In the genomic region with DNA sequence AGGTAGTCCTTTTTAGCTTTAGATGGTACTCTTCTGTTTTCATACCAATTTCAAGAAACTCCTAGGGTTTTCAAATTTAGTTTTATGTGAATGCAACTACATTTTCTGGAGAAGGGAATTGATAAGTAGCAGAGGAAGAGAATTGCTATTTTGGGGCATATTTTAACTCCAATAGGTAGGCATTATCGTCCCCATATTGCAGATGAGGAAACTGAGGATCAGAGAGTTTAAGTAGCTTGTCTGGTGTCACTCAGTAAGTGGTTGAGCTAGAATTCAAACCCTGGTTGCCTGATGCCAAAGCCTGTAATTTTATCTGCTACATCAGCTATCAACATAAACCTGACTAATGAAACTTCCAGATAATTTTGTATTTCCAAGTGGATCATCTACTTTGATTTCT, we compare ENCODE assay signal across 8 cellular contexts. TPM values are rescaled to one million over a fixed set of nuclear protein-coding genes. Genes with fewer than 3 reads are reported as not detected.
DNase-seq lines count a peak whose midpoint lies in the region; ATAC-seq, FAIRE-seq and TF ChIP-seq lines count a peak whose summit lies in the region.
"Had no signal": no experiment of that assay in that cellular context is flagged by ENCODE, and none has a peak within 500 bp of the region (broad histone marks: within the 10 kb centered on the region; RNA-seq: fewer than 3 reads in every experiment).

No MANE protein-coding gene starts in this region.

- no peak overlapping the region for H3K14ac ChIP-seq in H1 (ENCODE audit: insufficient read length)

- no peak overlapping the region for H2BK12ac ChIP-seq in H1 (ENCODE audit: low read depth, low read length)

- H3K23ac ChIP-seq in H1 (ENCODE audit: insufficient read length) = no peak overlapping the region

- H3K4me3 Mint-ChIP-seq in osteocyte (ENCODE audit: unreplicated experiment) = peak overlapping the region; percentile 94

- H3K27ac ChIP-seq in PC-3 (ENCODE audit: low read length) (no peak overlapping the region), H1 (ENCODE audit: low read depth, low read length) (no peak overlapping the region), WERI-Rb-1 (no peak overlapping the region)

- peak overlapping the region; percentile 42 for H4K5ac ChIP-seq in H1 (ENCODE audit: insufficient read length, low read depth, low read length)

- no peaks in the 10 kb centered on the region for H3K27me3 ChIP-seq in PC-3 (ENCODE audit: low read length)
- no peaks in the 10 kb centered on the region for H3K27me3 ChIP-seq in H1 (replicated peaks in 1 of 4; ENCODE audit: control insufficient read depth in 3 of 4, extremely low read depth in 1 of 4, insufficient read depth in 3 of 4, low read length in 3 of 4)
- H3K27me3 ChIP-seq in WERI-Rb-1 (ENCODE audit: insufficient read depth, low read depth, severe bottlenecking) = no peaks in the 10 kb centered on the region
- no peaks in the 10 kb centered on the region for H3K27me3 ChIP-seq in H7 (ENCODE audit: control insufficient read depth, insufficient read depth, low read length)

- no peaks in the 10 kb centered on the region for H3K27me3 Mint-ChIP-seq in osteocyte (ENCODE audit: unreplicated experiment)

- TF ChIP-seq POLR2A in H1 (IDR thresholded peaks at IDR 0.05; ENCODE audit: control extremely low read depth in 1 of 2, low read depth in 2 of 2, low read length in 2 of 2) = no peak

- peak overlapping the region; percentile 97 for H3K27ac Mint-ChIP-seq in osteocyte (ENCODE audit: unreplicated experiment)

- peaks cover 32% of the 10 kb centered on the region for H3K4me1 ChIP-seq in PC-3 (ENCODE audit: insufficient read depth, low read length)
- peaks cover 0 to 9% (median 7%) of the 10 kb centered on the region in 4 experiments; a peak in 6 of 7 replicates for H3K4me1 ChIP-seq in H1 (replicated peaks in 1 of 4; ENCODE audit: control insufficient read depth in 3 of 4, insufficient read depth in 4 of 4, low read length in 3 of 4)

- H3K9me3 ChIP-seq in PC-3 (ENCODE audit: low read length) (no peaks in the 10 kb centered on the region), H1 (ENCODE audit: insufficient read depth in 2 of 2, low read depth in 1 of 2, low read length in 1 of 2) (no peaks in the 10 kb centered on the region), WERI-Rb-1 (ENCODE audit: severe bottlenecking) (no peaks in the 10 kb centered on the region)

- H3K36me3 ChIP-seq in PC-3 (ENCODE audit: low read depth, low read length) (no peaks in the 10 kb centered on the region), H1 (ENCODE audit: control insufficient read depth in 2 of 4, insufficient read depth in 4 of 4, low read length in 3 of 4) (no peaks in the 10 kb centered on the region), WERI-Rb-1 (peaks cover 6% of the 10 kb centered on the region; the same call in 1 of the 2 replicates), H7 (replicated peaks; ENCODE audit: control insufficient read depth, insufficient read depth, low read length) (no peaks in the 10 kb centered on the region)

- H3K9ac ChIP-seq in PC-3 (ENCODE audit: low read length) (peak overlapping the region; percentile 100; the same call in 1 of the 2 replicates), H1 (replicated peaks in 1 of 4; ENCODE audit: extremely low read depth in 1 of 4, low read depth in 3 of 4, low read length in 3 of 4) (no peak overlapping the region)

- POLR2A ChIA-PET in PC-3 (lab: Charles Lee; ENCODE audit: unreplicated experiment) (interaction anchor here (0.6 to 1.0 kb wide), 2 partner anchors 56 to 91 kb away, joined by 4 to 6 read pairs; no protein-coding TSS in a partner anchor), H1 (lab: Charles Lee; ENCODE audit: partially characterized antibody) (interaction anchor here (0.8 to 9.4 kb wide), 15 partner anchors 8 to 128 kb away, joined by 3 to 293 read pairs (median 4); a partner anchor contains a TSS)

- no peak for TF ChIP-seq CTCF in GM12864 (IDR thresholded peaks at IDR 0.05; ENCODE audit: low read depth, low read length, missing control alignments)
- no peak for TF ChIP-seq CTCF in PC-3 (conservative IDR thresholded peaks at IDR 0.05; ENCODE audit: low read depth, low read length)
- TF ChIP-seq CTCF in H1 (IDR thresholded peaks at IDR 0.05; ENCODE audit: control extremely low read depth in 1 of 3, insufficient read depth in 1 of 3, low read depth in 1 of 3, low read length in 3 of 3) = no peak
- no peak for TF ChIP-seq CTCF in osteocyte (IDR thresholded peaks at IDR 0.05)
- no peak for TF ChIP-seq CTCF in WERI-Rb-1 (IDR thresholded peaks at IDR 0.05; ENCODE audit: low read depth, low read length)

- H2AFZ ChIP-seq in PC-3 (ENCODE audit: low read length) (no peak overlapping the region), H1 (ENCODE audit: low read length) (no peak overlapping the region)

- peaks cover 89% of the 10 kb centered on the region for H3K79me2 ChIP-seq in PC-3 (ENCODE audit: low read length)
- peaks cover 15 to 89% of the 10 kb centered on the region in 2 experiments for H3K79me2 ChIP-seq in H1 (ENCODE audit: control insufficient read depth in 1 of 2, insufficient read depth in 2 of 2, low read length in 2 of 2)

- BruUV-seq in PC-3 (replicated peaks; lab: Mats Ljungman, UMichigan) = no TSS peak

- H2BK15ac ChIP-seq in H1 (ENCODE audit: low read length) = no peak overlapping the region

- H3K9me3 Mint-ChIP-seq in osteocyte (ENCODE audit: unreplicated experiment) = no peaks in the 10 kb centered on the region

- no peak overlapping the region for H2AK5ac ChIP-seq in H1 (ENCODE audit: low read depth, low read length)

- TF ChIP-seq EP300 in H1 (IDR thresholded peaks at IDR 0.05; ENCODE audit: borderline replicate concordance in 1 of 2, low read depth in 2 of 2, low read length in 2 of 2) = no peak

- H3K4me1 Mint-ChIP-seq in osteocyte (ENCODE audit: unreplicated experiment) = peaks cover 37% of the 10 kb centered on the region

- no peak overlapping the region for H2BK20ac ChIP-seq in H1 (ENCODE audit: low read length)

- CTCF ChIA-PET in PC-3 (lab: Charles Lee) = interaction anchor here (0.6 kb wide), 1 partner anchor 42 kb away, joined by 3 read pairs; no protein-coding TSS in a partner anchor
- CTCF ChIA-PET in H1 (lab: Charles Lee; ENCODE audit: partially characterized antibody) = interaction anchor here (0.6 to 2.0 kb wide), 9 partner anchors 8 to 1500 kb away, joined by 3 to 8 read pairs (median 3); no protein-coding TSS in a partner anchor

- H3F3A ChIP-seq in PC-3 (ENCODE audit: low read length, unreplicated experiment) = no peaks in the 10 kb centered on the region

- no peak for ATAC-seq in PC-3

- no peak overlapping the region for H3K56ac ChIP-seq in H1 (replicated peaks; ENCODE audit: insufficient read length, low read depth, low read length)

- TF ChIP-seq RAD21 in H1 (IDR thresholded peaks at IDR 0.05 in 1 of 2, conservative IDR thresholded peaks at IDR 0.05 in 1 of 2; ENCODE audit: low read depth in 2 of 2, low read length in 2 of 2) = no peak

- intact Hi-C loops in PC-3 (cut with micrococcal nuclease) = loop anchor here (5.0 kb wide), 2 partner anchors 59 to 79 kb away; no protein-coding TSS in a partner anchor

- H3K4me3 ChIP-seq in GM12864 (ENCODE audit: low read depth, low read length) (peak overlapping the region; percentile 99; the same call in 1 of the 2 replicates), PC-3 (ENCODE audit: low read length) (peak overlapping the region; percentile 92), H1 (ENCODE audit: extremely low read depth in 1 of 4, insufficient read depth in 2 of 4, low read depth in 3 of 4, low read length in 4 of 4) (peak overlapping the region in 1 of 4 experiments; percentile 79; a peak in 1 of 8 replicates), WERI-Rb-1 (ENCODE audit: low read depth, low read length) (no peak overlapping the region), H7 (ENCODE audit: insufficient read depth, low read depth, low read length) (no peak overlapping the region)

- no peaks in the 10 kb centered on the region for H4K20me1 ChIP-seq in PC-3 (ENCODE audit: low read length)
- H4K20me1 ChIP-seq in H1 (replicated peaks in 1 of 2; ENCODE audit: control insufficient read depth in 1 of 2, insufficient read depth in 2 of 2, low read length in 2 of 2) = peaks cover 2 to 11% of the 10 kb centered on the region in 2 experiments

- no peak overlapping the region for H2BK5ac ChIP-seq in H1 (ENCODE audit: low read depth, low read length)

- WGBS in H1 (ENCODE audit: extremely low coverage in 1 of 2, insufficient coverage in 1 of 2, insufficient read length in 1 of 2, insufficient replicate concordance in 2 of 2, low coverage in 1 of 2, low lambda C conversion rate in 2 of 2, missing lambda C conversion rate in 1 of 2), 2 experiments = 70% methylated on average over 1 of the region's 1 CpG; no CpG with 5 or more reads in 1 of the 2 experiments

- H2BK120ac ChIP-seq in H1 (replicated peaks; ENCODE audit: low read depth, low read length) = no peak overlapping the region

- FAIRE-seq in H1 (lab: Jason Lieb, UNC) = no peak

- no peak overlapping the region for H3K4ac ChIP-seq in H1 (replicated peaks; ENCODE audit: insufficient read length, low read depth, low read length)

- H4K8ac ChIP-seq in H1 (ENCODE audit: extremely low read depth, insufficient read depth, low read length) = no peak overlapping the region

- no peak overlapping the region for H4K91ac ChIP-seq in H1 (replicated peaks; ENCODE audit: insufficient read length, low read length)

- no peaks in the 10 kb centered on the region for H3K9me2 ChIP-seq in PC-3 (replicated peaks; ENCODE audit: low read length)

- H3K36me3 Mint-ChIP-seq in osteocyte (ENCODE audit: unreplicated experiment) = peaks cover 4% of the 10 kb centered on the region

- H3K4me2 ChIP-seq in PC-3 (ENCODE audit: low read length) = peak overlapping the region; percentile 98
- peak overlapping the region; percentile 92 to 100; a peak in 2 of 4 replicates for H3K4me2 ChIP-seq in H1 (ENCODE audit: insufficient read depth in 1 of 2, low read depth in 2 of 2, low read length in 2 of 2)

- H3K18ac ChIP-seq in H1 (ENCODE audit: extremely low read depth, low read length) = no peak overlapping the region

- no peaks in the 10 kb centered on the region; the same call in none of the 2 replicates for H3K79me1 ChIP-seq in H1 (ENCODE audit: low read depth, low read length)

- H3K23me2 ChIP-seq in H1 (ENCODE audit: low read depth, low read length) = peaks cover 7% of the 10 kb centered on the region

- no peak for DNase-seq in GM12864 (ENCODE audit: low read depth)
- DNase-seq in PC-3 = no peak
- DNase-seq in H1 (ENCODE audit: low read depth in 1 of 2, low spot score in 2 of 2) = no peak
- DNase-seq in osteocyte (ENCODE audit: extremely low spot score, unreplicated experiment) = no peak
- DNase-seq in WERI-Rb-1 = no peak
- DNase-seq in H7 = no peak
- DNase-seq in ureter (ENCODE audit: low spot score) = no peak
- DNase-seq: stimulated activated CD4-positive, alpha-beta T cell treated with anti-CD3 and anti-CD28 coated beads, Interleukin-4, amount 100 ng/mL, for 4 hours had no signal

RNA-seq across cellular contexts. Expression of a gene that starts 1.9 kb away (rescaled TPM):
- 49.4 and 52.6 TPM in 2 replicates for total RNA-seq in PC-3 (2014; rRNA removed)
- 51.1 and 54.1 TPM in 2 replicates for total RNA-seq in H1 (2021; fragmentation: NEBNext Ultra II Directional; extraction: Animal tissue kit (Norgen Biotek cat#: 25700))
- 107 and 124 TPM in 2 replicates for polyA plus RNA-seq in H1 (2011; rRNA removed)
- polyA plus RNA-seq in H1 (2011; cell fraction: cytosol; rRNA removed) = 104 TPM
- 126 TPM for polyA plus RNA-seq in H1 (2011; cell fraction: nucleus; rRNA removed)
- polyA plus RNA-seq in H1 (2012, experiment 1 of 2) = 43.6 to 57.9 TPM (median 56.1 TPM) in 4 replicates
- polyA plus RNA-seq in H1 (2012, experiment 2 of 2) = 37.3 TPM
- polyA plus RNA-seq in H1 (2013, experiment 1 of 2) = 42.0 TPM
- polyA plus RNA-seq in H1 (2013, experiment 2 of 2) = 38.3 TPM
- polyA minus RNA-seq in H1 (2011; rRNA and poly(A)+ RNA removed) = 76.7 and 111 TPM in 2 replicates
- 57.0 TPM for polyA minus RNA-seq in H1 (2011; cell fraction: cytosol; rRNA and poly(A)+ RNA removed)
- polyA minus RNA-seq in H1 (2011; cell fraction: nucleus; rRNA and poly(A)+ RNA removed) = 73.3 TPM
- 49.0 and 53.4 TPM in 2 replicates for total RNA-seq in osteocyte
- 43.3 and 51.0 TPM in 2 replicates for total RNA-seq in H7 (2014; rRNA removed; shearing (Covaris generic))
- total RNA-seq in ureter = 81.4 TPM

RNA-seq across cellular contexts. Expression of a gene that starts 27.9 kb away (rescaled TPM):
- 2.9 and 4.2 TPM in 2 replicates for total RNA-seq in PC-3 (2014; rRNA removed)
- total RNA-seq in H1 (2021; fragmentation: NEBNext Ultra II Directional; extraction: Animal tissue kit (Norgen Biotek cat#: 25700)) = 20.6 and 21.0 TPM in 2 replicates
- 13.3 and 20.6 TPM in 2 replicates for polyA plus RNA-seq in H1 (2011; rRNA removed)
- polyA plus RNA-seq in H1 (2011; cell fraction: cytosol; rRNA removed) = 16.6 TPM
- 43.0 TPM for polyA plus RNA-seq in H1 (2011; cell fraction: nucleus; rRNA removed)
- 12.5 to 18.2 TPM (median 14.1 TPM) in 4 replicates for polyA plus RNA-seq in H1 (2012, experiment 1 of 2)
- polyA plus RNA-seq in H1 (2012, experiment 2 of 2) = 12.9 TPM
- polyA plus RNA-seq in H1 (2013, experiment 1 of 2) = 7.6 TPM
- polyA plus RNA-seq in H1 (2013, experiment 2 of 2) = 7.2 TPM
- polyA minus RNA-seq in H1 (2011; rRNA and poly(A)+ RNA removed) = 29.3 and 29.9 TPM in 2 replicates
- polyA minus RNA-seq in H1 (2011; cell fraction: cytosol; rRNA and poly(A)+ RNA removed) = 12.0 TPM
- polyA minus RNA-seq in H1 (2011; cell fraction: nucleus; rRNA and poly(A)+ RNA removed) = 11.7 TPM
- 16.5 and 17.0 TPM in 2 replicates for total RNA-seq in osteocyte
- 20.0 and 20.7 TPM in 2 replicates for total RNA-seq in H7 (2014; rRNA removed; shearing (Covaris generic))
- total RNA-seq in ureter = 5.3 TPM

Comparison
In these comparisons a context has a peak if more than half of its experiments do, and no peak if none do; other contexts are left out.
1. H3K4me3 ChIP-seq: peak in GM12864 (single experiment) and PC-3 (single experiment); none in WERI-Rb-1 (single experiment) and H7 (single experiment).